In genomic region chr6:49564552-49564951, GRCh38 we compare ENCODE assay signal across 2 cellular contexts.
TF ChIP-seq lines count a peak whose summit lies in the region.

No MANE protein-coding gene starts in this region.

TF ChIP-seq in HEK293, 187 proteins besides CTCF, POLR2A, EP300 and RAD21:
- TF ChIP-seq PRDM4 (tag by site-specific recombination; IDR thresholded peaks at IDR 0.05) (no peak), ZNF169 (tag by site-specific recombination; IDR thresholded peaks at IDR 0.05) (peak; percentile 93), ZFP69B (tag by site-specific recombination; IDR thresholded peaks at IDR 0.05) (no peak), ZSCAN5A (tag by site-specific recombination; IDR thresholded peaks at IDR 0.05) (no peak), ZBTB49 (tag by site-specific recombination; IDR thresholded peaks at IDR 0.05; ENCODE audit: low read depth) (no peak)

TF ChIP-seq in endothelial cell of umbilical vein, 7 proteins besides CTCF, POLR2A, EP300 and RAD21:
- no peak for TF ChIP-seq POLR2AphosphoS5 (IDR thresholded peaks at IDR 0.05; ENCODE audit: insufficient read depth, low read depth, low read length)
- no peak for TF ChIP-seq EZH2 (IDR thresholded peaks at IDR 0.05; ENCODE audit: borderline replicate concordance, low read depth, low read length, severe bottlenecking)
- no peak for TF ChIP-seq MAX (IDR thresholded peaks at IDR 0.05; ENCODE audit: insufficient read depth, insufficient read length)
- TF ChIP-seq FOS (IDR thresholded peaks at IDR 0.05; ENCODE audit: borderline replicate concordance, insufficient read depth, low read length): no peak
- TF ChIP-seq MYC (IDR thresholded peaks at IDR 0.05; ENCODE audit: low read depth, low read length): no peak
- TF ChIP-seq JUN (IDR thresholded peaks at IDR 0.05; ENCODE audit: borderline replicate concordance, insufficient read depth, insufficient read length, low read depth): no peak
- no peak for TF ChIP-seq GATA2 (IDR thresholded peaks at IDR 0.05; ENCODE audit: insufficient read depth, insufficient read length, low read depth, low read length)
